16 cellular contexts compared by ENCODE assay signal in the genomic region with DNA sequence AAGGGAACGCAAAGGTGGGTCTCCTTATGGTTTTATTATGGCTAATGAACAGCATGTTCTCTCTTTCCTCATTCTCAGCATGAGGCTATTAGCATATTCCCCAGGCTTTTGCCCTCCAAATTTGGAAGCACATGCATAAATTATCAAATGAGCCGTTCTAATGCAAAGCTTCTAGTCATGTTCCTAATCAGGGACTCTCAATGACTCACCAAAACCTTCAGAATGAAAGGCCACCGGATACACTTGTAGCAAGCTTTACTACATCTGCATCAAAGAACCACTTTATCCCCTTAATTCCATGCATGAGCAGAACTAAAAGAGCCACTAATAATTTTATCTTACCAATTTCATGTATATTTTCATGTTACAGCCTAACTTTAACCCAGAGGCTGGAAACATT.
A peak's percentile ranks its signal among the peaks of the same experiment; 100 is the strongest.
DNase-seq lines count a peak whose midpoint lies in the region; TF ChIP-seq lines count a peak whose summit lies in the region.
"Had no signal": no experiment of that assay in that cellular context is flagged by ENCODE, and none has a peak within 500 bp of the region (broad histone marks: within the 10 kb centered on the region; RNA-seq: fewer than 3 reads in every experiment).

No MANE protein-coding gene starts in this region.

- no peak overlapping the region for H3K27ac ChIP-seq in A673 (ENCODE audit: low read depth, low read length, poor library complexity, severe bottlenecking)
- H3K27ac ChIP-seq: BLaER1, C4-2B had no signal

- H3K4me3 ChIP-seq in A673 (ENCODE audit: low read depth, low read length, poor library complexity, severe bottlenecking) (no peak overlapping the region), H7 (ENCODE audit: insufficient read depth, low read depth, low read length) (no peak overlapping the region)
- H3K4me3 ChIP-seq: BLaER1 had no signal

- H3K36me3 ChIP-seq in A673 (ENCODE audit: insufficient read depth, low read length, poor library complexity, severe bottlenecking) = no peaks in the 10 kb centered on the region
- no peaks in the 10 kb centered on the region for H3K36me3 ChIP-seq in H7 (replicated peaks; ENCODE audit: control insufficient read depth, insufficient read depth, low read length)
- H3K36me3 ChIP-seq: BLaER1 had no signal

- TF ChIP-seq CTCF in A673 (conservative IDR thresholded peaks at IDR 0.05; ENCODE audit: low read depth, low read length) = no peak

- CTCF ChIA-PET in A673 (lab: Charles Lee) = interaction anchor here (1.0 kb wide), 1 partner anchor 41 kb away, joined by 3 read pairs; no protein-coding TSS in a partner anchor

- no peaks in the 10 kb centered on the region for H3K9me3 ChIP-seq in A673 (ENCODE audit: low read depth, low read length, poor library complexity, severe bottlenecking)
- H3K9me3 ChIP-seq: BLaER1 had no signal

- POLR2A ChIA-PET in A673 (lab: Charles Lee; ENCODE audit: low non-redundant PET) = no interaction called here

- peaks cover 44% of the 10 kb centered on the region for H3K27me3 ChIP-seq in A673 (replicated peaks; ENCODE audit: insufficient read depth, low read depth, low read length, poor library complexity)
- no peaks in the 10 kb centered on the region for H3K27me3 ChIP-seq in H7 (ENCODE audit: control insufficient read depth, insufficient read depth, low read length)
- H3K27me3 ChIP-seq: BLaER1 had no signal

- H3K4me1 ChIP-seq in A673 (ENCODE audit: insufficient read depth, low read length, poor library complexity, severe bottlenecking) = peaks cover 7% of the 10 kb centered on the region
- H3K4me1 ChIP-seq: BLaER1 had no signal

- BruUV-seq in A673 (replicated peaks; lab: Mats Ljungman, UMichigan) = no TSS peak

- DNase-seq in A673 (ENCODE audit: low spot score) = peak; percentile 71
- DNase-seq in COLO829 (ENCODE audit: low spot score) = peak; percentile 62
- peak; percentile 4 for DNase-seq in H7
- peak; percentile 69 for DNase-seq in astrocyte of the hippocampus (ENCODE audit: low read depth, low spot score)
- no peak for DNase-seq in hepatic stellate cell (ENCODE audit: low spot score)
- no peak for DNase-seq in kidney glomerular epithelial cell (lab: John Stamatoyannopoulos, UW)
- DNase-seq in SHP77 (lab: John Stamatoyannopoulos, UW) = no peak
- DNase-seq in activated T-cell treated with anti-CD3 and anti-CD28 coated beads, Interleukin-2, amount 50 U/mL, for 1 hour = no peak
- DNase-seq: CD4-positive, CD25-positive, alpha-beta regulatory T cell; CD8-positive, alpha-beta T cell; DMS153; GF-D8; GOT3; HCEC 1CT had no signal

- intact Hi-C loops in A673 (cut with micrococcal nuclease; ENCODE audit: unreplicated experiment) = loop anchor here (10.0 kb wide), 1 partner anchor 1748 kb away; no protein-coding TSS in a partner anchor

Comparison
In these comparisons a context has a peak if more than half of its experiments do, and no peak if none do; other contexts are left out.
1. DNase-seq: peak in A673 (single experiment), COLO829 (single experiment), H7 (single experiment) and astrocyte of the hippocampus (single experiment); none in hepatic stellate cell (single experiment), kidney glomerular epithelial cell (single experiment), SHP77 (0 of 2) and activated T-cell treated with anti-CD3 and anti-CD28 coated beads, Interleukin-2, amount 50 U/mL, for 1 hour (single experiment).